In genomic region chr3:70550723-70551319, GRCh38 we compare ENCODE assay signal across 8 cellular contexts.
DNase-seq lines count a peak whose midpoint lies in the region; ATAC-seq and TF ChIP-seq lines count a peak whose summit lies in the region.

No MANE protein-coding gene starts in this region.

- ATAC-seq in Right ventricle myocardium inferior (peak; percentile 67), HG03025 (IDR thresholded peaks at IDR 0.05; ENCODE audit: low FRiP score, unreplicated experiment) (peak; percentile 87)

- no peak overlapping the region for H2AFZ ChIP-seq in OCI-LY7 (ENCODE audit: low read length)

- CTCF ChIA-PET in OCI-LY7 (lab: Charles Lee; ENCODE audit: unreplicated experiment) = no interaction called here

- no peaks in the 10 kb centered on the region for H3K9me2 ChIP-seq in OCI-LY7 (ENCODE audit: insufficient read depth, low read length)

- H3K4me3 ChIP-seq in OCI-LY7 (ENCODE audit: low read depth, low read length, poor library complexity, severe bottlenecking) = no peak overlapping the region

- POLR2A ChIA-PET in OCI-LY7 (lab: Charles Lee) = interaction anchor here (0.8 kb wide), 1 partner anchor 79 kb away, joined by 3 read pairs; no protein-coding TSS in a partner anchor

- no peaks in the 10 kb centered on the region for H3K79me2 ChIP-seq in OCI-LY7 (ENCODE audit: insufficient read depth, low read depth, low read length)

- no peaks in the 10 kb centered on the region for H3K36me3 ChIP-seq in OCI-LY7 (ENCODE audit: insufficient read depth, low read length)

- H3K27ac ChIP-seq in OCI-LY7 (ENCODE audit: low read depth, low read length, poor library complexity, severe bottlenecking) = no peak overlapping the region

- no peaks in the 10 kb centered on the region for H3K4me1 ChIP-seq in OCI-LY7 (ENCODE audit: insufficient read depth, low read length, poor library complexity, severe bottlenecking)

- no peak overlapping the region for H3K4me2 ChIP-seq in OCI-LY7 (ENCODE audit: low read length)

- DNase-seq in Right ventricle myocardium inferior (ENCODE audit: missing footprints) = peak; percentile 69
- DNase-seq in cardiac septum (ENCODE audit: low spot score) = no peak
- DNase-seq in OCI-LY7 (ENCODE audit: low spot score) = peak; percentile 57
- DNase-seq in activated T-cell treated with anti-CD3 and anti-CD28 coated beads for 48 hours (ENCODE audit: low read depth) = peak; percentile 53
- peak; percentile 16 for DNase-seq in fibroblast of the conjunctiva (ENCODE audit: low read depth)
- peak; percentile 7 for DNase-seq in pulmonary artery endothelial cell (ENCODE audit: low read depth, low spot score)
- no peak for DNase-seq in GF-D8 (lab: John Stamatoyannopoulos, UW)

- no TSS peak for BruUV-seq in OCI-LY7 (replicated peaks; lab: Mats Ljungman, UMichigan)

- peak; percentile 81 for TF ChIP-seq CTCF in OCI-LY7 (conservative IDR thresholded peaks at IDR 0.05; ENCODE audit: low read length)

- H3K9me3 ChIP-seq in OCI-LY7 (ENCODE audit: low read length) = no peaks in the 10 kb centered on the region

- no peaks in the 10 kb centered on the region for H4K20me1 ChIP-seq in OCI-LY7 (ENCODE audit: insufficient read depth, low read length)

- intact Hi-C loops in Right ventricle myocardium inferior (cut with DNase I) (loop anchor here (2.0 to 5.0 kb wide), 3 partner anchors 521 to 1101 kb away; no protein-coding TSS in a partner anchor), cardiac septum (cut with DNase I) (loop anchor here (5.0 to 10.0 kb wide), 4 partner anchors 514 to 1101 kb away; no protein-coding TSS in a partner anchor), OCI-LY7 (cut with micrococcal nuclease; ENCODE audit: unreplicated experiment) (loop anchor here (1.0 to 5.0 kb wide), 2 partner anchors 516 to 1101 kb away; no protein-coding TSS in a partner anchor)

Comparison
In these comparisons a context has a peak if more than half of its experiments do, and no peak if none do; other contexts are left out.
1. DNase-seq: peak in Right ventricle myocardium inferior (single experiment), OCI-LY7 (single experiment), activated T-cell treated with anti-CD3 and anti-CD28 coated beads for 48 hours (single experiment), fibroblast of the conjunctiva (single experiment) and pulmonary artery endothelial cell (single experiment); none in cardiac septum (single experiment) and GF-D8 (single experiment).